ENCODE assay signal across 8 cellular contexts in the genomic region with DNA sequence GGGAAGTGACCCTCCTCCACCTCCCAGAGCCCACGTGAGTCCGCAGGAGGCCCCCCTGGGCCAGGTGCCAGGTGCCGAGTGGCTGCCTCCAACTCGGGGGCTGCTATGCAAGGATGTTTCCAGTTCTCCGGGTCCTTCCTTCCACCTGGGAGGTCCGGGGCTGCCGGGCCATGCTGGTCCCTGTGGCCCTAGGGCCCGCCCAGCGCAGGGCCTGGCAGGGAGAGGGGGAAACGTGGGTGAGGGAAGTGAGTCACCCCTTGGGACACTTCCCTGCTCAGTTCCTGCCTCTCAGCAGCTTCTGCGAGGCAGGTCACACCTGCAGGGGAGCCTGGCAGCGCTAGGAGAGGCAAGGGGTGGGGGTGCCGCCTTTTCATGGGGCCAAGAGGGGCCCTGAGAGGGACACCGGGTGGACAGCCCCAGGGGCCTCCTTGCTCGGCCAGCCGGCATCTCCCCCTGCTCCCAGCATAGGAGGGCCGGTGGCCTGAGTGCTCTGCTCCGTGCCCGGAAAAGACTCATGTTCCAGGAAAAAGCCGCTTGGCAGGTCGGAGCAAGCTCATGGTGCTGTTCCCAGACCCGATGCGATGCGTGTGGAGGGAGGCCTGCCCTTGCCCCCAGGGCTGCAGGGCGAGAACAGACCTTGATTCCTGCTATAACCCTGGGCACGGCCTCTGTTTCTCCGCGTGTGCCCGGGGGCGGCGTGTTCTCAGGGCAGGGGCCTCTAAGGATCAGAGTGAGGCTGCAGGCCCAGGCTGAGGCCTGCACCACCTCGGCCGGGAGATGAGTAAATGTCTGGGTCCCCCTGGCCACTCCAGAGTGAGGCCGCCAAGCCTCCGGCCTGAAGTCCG. TPM values are rescaled to one million over a fixed set of nuclear protein-coding genes. Genes with fewer than 3 reads are reported as not detected.
DNase-seq lines count a peak whose midpoint lies in the region; ATAC-seq and TF ChIP-seq lines count a peak whose summit lies in the region.

No MANE protein-coding gene starts in this region.

- H3K27me3 Mint-ChIP-seq in Calu3 (ENCODE audit: unreplicated experiment) (no peaks in the 10 kb centered on the region), mesothelial cell of epicardium (ENCODE audit: low read depth) (no peaks in the 10 kb centered on the region)
- H3K27me3 Mint-ChIP-seq in CD4-positive, alpha-beta T cell: peaks cover 4% of the 10 kb centered on the region

- POLR2A ChIA-PET in CD4-positive, alpha-beta T cell (lab: Charles Lee): interaction anchor here (1.0 to 1.8 kb wide), 6 partner anchors 9 to 109 kb away, joined by 3 to 19 read pairs (median 6); no protein-coding TSS in a partner anchor

- intact Hi-C loops in Calu3 (cut with micrococcal nuclease; ENCODE audit: unreplicated experiment): loop anchor here (2.0 kb wide), 1 partner anchor 110 kb away; no protein-coding TSS in a partner anchor
- intact Hi-C loops in colonic mucosa (cut with DNase I): no loop called here
- intact Hi-C loops in CD4-positive, alpha-beta T cell (cut with DNase I, micrococcal nuclease): loop anchor here (5.0 to 10.0 kb wide), 3 partner anchors 290 to 538 kb away; a partner anchor contains a TSS

- H3K36me3 ChIP-seq in colonic mucosa: no peaks in the 10 kb centered on the region

- H3K9me3 ChIP-seq in colonic mucosa: no peaks in the 10 kb centered on the region
- H3K9me3 ChIP-seq in CD4-positive, alpha-beta T cell (ENCODE audit: control insufficient read depth, low read length): peaks cover 6% of the 10 kb centered on the region

- peak; percentile 74 for DNase-seq in Calu3
- peak; percentile 46 for DNase-seq in NCI-H2196 treated with DMSO at 0.1 percent for 48 hours (lab: John Stamatoyannopoulos, UW; ENCODE audit: unreplicated experiment)
- DNase-seq in colonic mucosa: no peak
- DNase-seq in mesothelial cell of epicardium (ENCODE audit: low spot score in 2 of 2, unreplicated experiment in 2 of 2): no peak
- no peak for DNase-seq in HuH-7.5 (ENCODE audit: low spot score)
- DNase-seq in CD4-positive, alpha-beta T cell: no peak

- CTCF ChIA-PET in Calu3 (lab: Charles Lee): interaction anchor here (0.7 to 3.1 kb wide), 20 partner anchors 10 to 761 kb away, joined by 3 to 77 read pairs (median 6); a partner anchor contains a TSS
- CTCF ChIA-PET in CD4-positive, alpha-beta T cell (lab: Charles Lee): interaction anchor here (0.6 to 2.5 kb wide), 30 partner anchors 7 to 557 kb away, joined by 3 to 78 read pairs (median 4); a partner anchor contains a TSS

- H3K27ac ChIP-seq in colonic mucosa: peak overlapping the region; percentile 55
- H3K27ac ChIP-seq in CD4-positive, alpha-beta T cell (ENCODE audit: low read depth, low read length): no peak overlapping the region

- peaks cover 10% of the 10 kb centered on the region for H3K36me3 Mint-ChIP-seq in Calu3 (ENCODE audit: insufficient read depth, unreplicated experiment)
- H3K36me3 Mint-ChIP-seq in mesothelial cell of epicardium: peaks cover 2% of the 10 kb centered on the region
- no peaks in the 10 kb centered on the region for H3K36me3 Mint-ChIP-seq in CD4-positive, alpha-beta T cell (ENCODE audit: low read depth)

- H3K4me3 Mint-ChIP-seq in Calu3 (ENCODE audit: low read depth, unreplicated experiment) (peak overlapping the region; percentile 55), mesothelial cell of epicardium (no peak overlapping the region)
- H3K4me3 Mint-ChIP-seq in CD4-positive, alpha-beta T cell: no peak overlapping the region

- H3K27ac Mint-ChIP-seq in Calu3 (ENCODE audit: unreplicated experiment) (peak overlapping the region; percentile 27), mesothelial cell of epicardium (peak overlapping the region; percentile 95)
- no peak overlapping the region for H3K27ac Mint-ChIP-seq in CD4-positive, alpha-beta T cell

- no peak overlapping the region for H3K4me3 ChIP-seq in colonic mucosa

- TF ChIP-seq CTCF in Calu3 (IDR thresholded peaks at IDR 0.05; ENCODE audit: unreplicated experiment) (no peak), colonic mucosa (IDR thresholded peaks at IDR 0.05) (no peak), mesothelial cell of epicardium (IDR thresholded peaks at IDR 0.05; ENCODE audit: unreplicated experiment) (no peak)
- no peak for TF ChIP-seq CTCF in CD4-positive, alpha-beta T cell (IDR thresholded peaks at IDR 0.05)

- no TSS peak for BruUV-seq in Calu3 (replicated peaks; lab: Mats Ljungman, UMichigan)

- H3K4me1 ChIP-seq in colonic mucosa: peaks cover 12% of the 10 kb centered on the region

- H3K9ac ChIP-seq in colonic mucosa (ENCODE audit: low read depth in 2 of 2, low read length in 2 of 2): peak overlapping the region; percentile 66

- H3K4me1 Mint-ChIP-seq in Calu3 (ENCODE audit: low read depth, unreplicated experiment) (peaks cover 11% of the 10 kb centered on the region), mesothelial cell of epicardium (peaks cover 20% of the 10 kb centered on the region)
- H3K4me1 Mint-ChIP-seq in CD4-positive, alpha-beta T cell (ENCODE audit: low read depth): peaks cover 4% of the 10 kb centered on the region

- no peaks in the 10 kb centered on the region for H3K27me3 ChIP-seq in colonic mucosa
- no peaks in the 10 kb centered on the region for H3K27me3 ChIP-seq in CD4-positive, alpha-beta T cell (ENCODE audit: control insufficient read depth, insufficient read depth, low read length)

- no peak for ATAC-seq in HG02763 (IDR thresholded peaks at IDR 0.05; ENCODE audit: unreplicated experiment)
- ATAC-seq in GM19452 (IDR thresholded peaks at IDR 0.05; ENCODE audit: unreplicated experiment): no peak
- ATAC-seq in CD4-positive, alpha-beta T cell (ENCODE audit: poor library complexity): no peak

- H3K9me3 Mint-ChIP-seq in Calu3 (ENCODE audit: low read depth, unreplicated experiment): no peaks in the 10 kb centered on the region
- H3K9me3 Mint-ChIP-seq in mesothelial cell of epicardium: peaks cover 4% of the 10 kb centered on the region
- no peaks in the 10 kb centered on the region for H3K9me3 Mint-ChIP-seq in CD4-positive, alpha-beta T cell

RNA-seq across cellular contexts. Expression of a gene that starts 30.3 kb away (rescaled TPM):
- 97.0 and 100.0 TPM in 2 replicates for total RNA-seq in Calu3 (2022)
- total RNA-seq in colonic mucosa: under 1 TPM in 1 of 2 donors, not detected in 1; 0.12 TPM
- 11.2 to 12.2 TPM (median 12.0 TPM) in 3 replicates for total RNA-seq in mesothelial cell of epicardium
- total RNA-seq in CD4-positive, alpha-beta T cell: not detected

Comparison
In these comparisons a context has a peak if more than half of its experiments do, and no peak if none do; other contexts are left out.
1. DNase-seq: peak in Calu3 (single experiment) and NCI-H2196 treated with DMSO at 0.1 percent for 48 hours (single experiment); none in colonic mucosa (single experiment), mesothelial cell of epicardium (0 of 2), HuH-7.5 (single experiment) and CD4-positive, alpha-beta T cell (0 of 10).
2. RNA of a gene that starts 30.3 kb away (total RNA-seq): 97.0 to 100.0 TPM in Calu3 and 11.2 to 12.2 TPM in mesothelial cell of epicardium; not detected in CD4-positive, alpha-beta T cell and 0.12 TPM in colonic mucosa; every median in the first group is over 10 times any median in the second.